Comparison of ENCODE assay signal across 8 cellular contexts in the genomic region with DNA sequence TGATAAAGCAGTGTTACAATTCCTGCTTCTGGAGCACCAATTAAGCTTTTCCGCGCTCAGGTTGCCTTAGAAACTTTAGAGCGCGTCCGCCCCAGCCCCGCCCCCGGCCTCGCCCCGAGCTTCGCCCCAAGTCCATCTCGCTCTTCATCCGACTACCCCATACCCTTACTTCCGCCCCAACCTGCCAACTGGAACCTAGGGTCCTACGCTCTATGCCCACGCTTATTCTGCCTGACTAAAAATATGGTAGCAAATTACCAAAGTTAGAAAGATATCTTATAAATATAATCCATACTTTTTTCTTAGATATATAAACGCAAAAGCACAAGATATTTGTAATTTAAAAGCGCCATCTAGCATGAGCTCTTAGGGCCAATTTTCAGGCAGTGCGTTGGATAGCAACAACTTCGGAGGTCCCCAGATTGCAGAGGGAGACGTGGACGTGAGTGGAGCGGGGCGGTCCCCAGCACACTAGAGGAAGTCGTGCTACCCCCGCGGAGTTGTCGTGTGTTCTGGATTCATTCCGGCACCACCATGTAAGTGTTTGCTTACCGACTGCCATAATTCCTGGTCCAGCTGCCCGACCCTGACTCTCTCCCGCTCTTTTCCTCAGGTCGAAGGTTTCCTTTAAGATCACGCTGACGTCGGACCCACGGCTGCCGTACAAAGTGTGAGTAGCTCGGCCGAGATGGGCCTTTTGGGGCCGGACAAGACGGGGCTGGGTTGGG. TPM values are rescaled to one million over a fixed set of nuclear protein-coding genes. Genes with fewer than 3 reads are reported as not detected.
DNase-seq lines count a peak whose midpoint lies in the region; ATAC-seq and TF ChIP-seq lines count a peak whose summit lies in the region.

A gene (plus strand): TSS at position 466 of the 728 bp plus-strand sequence. CDS start 69 bp downstream, at position 535.

- ATAC-seq in HG02884 (IDR thresholded peaks at IDR 0.05; ENCODE audit: unreplicated experiment), result peak; percentile 90
- ATAC-seq in heart right ventricle, result peak; percentile 99 to 100 (median 99)
- peak; percentile 100 for ATAC-seq in upper lobe of left lung (ENCODE audit: low FRiP score in 2 of 2)

- peaks cover 0 to 35% (median 4%) of the 10 kb centered on the region in 9 donors for H3K36me3 ChIP-seq in heart right ventricle
- H3K36me3 ChIP-seq in upper lobe of left lung, result peaks cover 0 to 22% (median 2%) of the 10 kb centered on the region in 4 donors

- H3K27me3 Mint-ChIP-seq in T-helper 1 cell treated with Interleukin-12 subunit alpha and Interleukin-12 subunit beta and Interleukin-4 antibody, amounts not matched to agents 30 μg/mL and 1 μg/mL, for 36 hours (ENCODE audit: low read depth), result peaks cover 9% of the 10 kb centered on the region

- no peaks in the 10 kb centered on the region for H3K27me3 ChIP-seq in heart right ventricle
- no peaks in the 10 kb centered on the region for H3K27me3 ChIP-seq in upper lobe of left lung

- intact Hi-C loops in heart right ventricle (cut with DNase I) (loop anchor here in 2 of 10 donors (5.0 to 10.0 kb wide), 2 partner anchors 475 to 477 kb away; no protein-coding TSS in a partner anchor), posterior cingulate gyrus (cut with DNase I) (no loop called here)

- in situ Hi-C loops in GM13977 (cut with MboI; ENCODE audit: low pct_unique_long_range_greater_than_20kb, low sequenced_read_pairs, unreplicated experiment), result no loop called here

- H3K27ac Mint-ChIP-seq in T-helper 1 cell treated with Interleukin-12 subunit alpha and Interleukin-12 subunit beta and Interleukin-4 antibody, amounts not matched to agents 30 μg/mL and 1 μg/mL, for 36 hours, result peak within 1 kb of the TSS; percentile 99

- peaks cover 15% of the 10 kb centered on the region for H3K36me3 Mint-ChIP-seq in T-helper 1 cell treated with Interleukin-12 subunit alpha and Interleukin-12 subunit beta and Interleukin-4 antibody, amounts not matched to agents 30 μg/mL and 1 μg/mL, for 36 hours (ENCODE audit: low read depth)

- WGBS in heart right ventricle, 2 donors, result 0 to 1% methylated on average over 41 of the region's 41 CpGs
- 0 to 1% methylated on average over 31 to 41 of the region's 41 CpGs for WGBS in upper lobe of left lung, 2 donors

- peak within 1 kb of the TSS; percentile 57 to 87 (median 80) for H3K4me3 ChIP-seq in heart right ventricle
- H3K4me3 ChIP-seq in upper lobe of left lung, result peak within 1 kb of the TSS; percentile 61 to 84 (median 72)

- H3K27ac ChIP-seq in heart right ventricle, result peak within 1 kb of the TSS; percentile 79 to 94 (median 88)
- peak within 1 kb of the TSS; percentile 84 to 96 (median 92) for H3K27ac ChIP-seq in upper lobe of left lung

- H3K4me3 Mint-ChIP-seq in T-helper 1 cell treated with Interleukin-12 subunit alpha and Interleukin-12 subunit beta and Interleukin-4 antibody, amounts not matched to agents 30 μg/mL and 1 μg/mL, for 36 hours, result peak within 1 kb of the TSS; percentile 100

- H3K9me3 ChIP-seq in heart right ventricle, result no peaks in the 10 kb centered on the region
- no peaks in the 10 kb centered on the region for H3K9me3 ChIP-seq in upper lobe of left lung

- no peaks in the 10 kb centered on the region for H3K9me3 Mint-ChIP-seq in T-helper 1 cell treated with Interleukin-12 subunit alpha and Interleukin-12 subunit beta and Interleukin-4 antibody, amounts not matched to agents 30 μg/mL and 1 μg/mL, for 36 hours

- DNase-seq in GM13977 (ENCODE audit: low spot score) (peak; percentile 80), NCI-H1694 (lab: John Stamatoyannopoulos, UW) (peak; percentile 85), amniotic stem cell (lab: John Stamatoyannopoulos, UW) (peak; percentile 87), heart right ventricle (peak; percentile 88 to 92), posterior cingulate gyrus (peak; percentile 74 to 97 (median 83)), upper lobe of left lung (peak; percentile 93 to 98)

- peaks cover 32% of the 10 kb centered on the region for H3K4me1 Mint-ChIP-seq in T-helper 1 cell treated with Interleukin-12 subunit alpha and Interleukin-12 subunit beta and Interleukin-4 antibody, amounts not matched to agents 30 μg/mL and 1 μg/mL, for 36 hours (ENCODE audit: low read depth)

- TF ChIP-seq POLR2A in upper lobe of left lung (IDR thresholded peaks at IDR 0.05), result peak in 3 of 4 donors; percentile 35 to 78 (median 75)

- peak in 1 of 4 donors; percentile 54 for TF ChIP-seq EP300 in upper lobe of left lung (IDR thresholded peaks at IDR 0.05)

- TF ChIP-seq CTCF in GM13977 (IDR thresholded peaks at IDR 0.05; ENCODE audit: extremely low read depth, insufficient read depth, missing control alignments) (no peak), heart right ventricle (IDR thresholded peaks at IDR 0.05) (no peak), upper lobe of left lung (IDR thresholded peaks at IDR 0.05) (no peak)

- peaks cover 0 to 43% (median 25%) of the 10 kb centered on the region in 9 donors for H3K4me1 ChIP-seq in heart right ventricle
- peaks cover 13 to 33% (median 19%) of the 10 kb centered on the region in 4 donors for H3K4me1 ChIP-seq in upper lobe of left lung

RNA-seq across cellular contexts. Expression of the gene that starts here (rescaled TPM):
- 10 to 100 TPM; 23.6 to 39.0 (median 26.0) TPM for total RNA-seq in heart right ventricle
- 10 to 100 TPM; 19.8 to 26.9 TPM for polyA plus RNA-seq in heart right ventricle
- total RNA-seq in upper lobe of left lung, result 10 to 100 TPM; 21.2 to 84.9 (median 50.5) TPM

Comparison
In these comparisons a context has a peak if more than half of its experiments do, and no peak if none do; other contexts are left out.
1. Peak in every context shown above with its lines: DNase-seq, ATAC-seq, H3K4me3 ChIP-seq and H3K27ac ChIP-seq.